ENCODE assay signal across 8 cellular contexts in genomic region chr1:44354840-44355581, GRCh38. TPM values are rescaled to one million over a fixed set of nuclear protein-coding genes. Genes with fewer than 3 reads are reported as not detected.
A peak's percentile ranks its signal among the peaks of the same experiment; 100 is the strongest.
DNase-seq lines count a peak whose midpoint lies in the region; ATAC-seq and TF ChIP-seq lines count a peak whose summit lies in the region.

Gene ERI3 (minus strand): TSS chr1:44355257. CDS start chr1:44355026, 231 bp downstream.

- DNase-seq in AG04450 (ENCODE audit: low read depth, low spot score) (peak; percentile 91), NCI-H226 (peak; percentile 94), WTC11 (ENCODE audit: low spot score) (peak; percentile 97), cardiac fibroblast (ENCODE audit: low read depth in 2 of 2) (peak; percentile 98), iPS-NIHi7 (ENCODE audit: extremely low spot score) (peak; percentile 99), smooth muscle cell (lab: John Stamatoyannopoulos, UW; ENCODE audit: unreplicated experiment) (peak; percentile 83)

- H3K9me3 ChIP-seq in AG04450 (ENCODE audit: control insufficient read depth, insufficient read depth, low read length): no peaks in the 10 kb centered on the region
- no peaks in the 10 kb centered on the region for H3K9me3 ChIP-seq in smooth muscle cell (replicated peaks; ENCODE audit: low read depth)

- H3K9ac ChIP-seq in smooth muscle cell (ENCODE audit: low read depth): peak within 1 kb of the TSS; percentile 75

- H3K4me2 ChIP-seq in smooth muscle cell: peak within 1 kb of the TSS; percentile 92

- H3K4me1 Mint-ChIP-seq in WTC11: peaks cover 44% of the 10 kb centered on the region

- H3K27ac ChIP-seq in AG04450 (ENCODE audit: low read depth, low read length): no peak within 1 kb of the TSS
- H3K27ac ChIP-seq in smooth muscle cell (ENCODE audit: low read depth): peak within 1 kb of the TSS; percentile 49

- no peaks in the 10 kb centered on the region for H3K36me3 ChIP-seq in smooth muscle cell (ENCODE audit: low read depth)

- TF ChIP-seq CTCF in AG04450 (IDR thresholded peaks at IDR 0.05; ENCODE audit: low read depth, low read length) (no peak), WTC11 (IDR thresholded peaks at IDR 0.05) (no peak), cardiac fibroblast (IDR thresholded peaks at IDR 0.05; ENCODE audit: low read depth, low read length) (no peak), smooth muscle cell (IDR thresholded peaks at IDR 0.05; ENCODE audit: borderline replicate concordance, insufficient read depth, poor library complexity, severe bottlenecking) (no peak)

- ATAC-seq in GM18909 (IDR thresholded peaks at IDR 0.05; ENCODE audit: poor library complexity, unreplicated experiment) (peak; percentile 97), HG03175 (IDR thresholded peaks at IDR 0.05; ENCODE audit: unreplicated experiment) (peak; percentile 98), WTC11 (peak; percentile 99)

- H3K27me3 Mint-ChIP-seq in WTC11 (ENCODE audit: low read depth): peaks cover 3% of the 10 kb centered on the region; the same call in 1 of the 2 replicates

- peak within 1 kb of the TSS; percentile 76 for H3K27ac Mint-ChIP-seq in WTC11

- H2AFZ ChIP-seq in smooth muscle cell (ENCODE audit: low read depth): peak within 1 kb of the TSS; percentile 93

- H3F3A ChIP-seq in smooth muscle cell (ENCODE audit: low read depth): peaks cover 4% of the 10 kb centered on the region

- no peaks in the 10 kb centered on the region for H3K27me3 ChIP-seq in AG04450 (ENCODE audit: control insufficient read depth, insufficient read depth, low read length)
- no peaks in the 10 kb centered on the region for H3K27me3 ChIP-seq in smooth muscle cell (ENCODE audit: low read depth)

- peak within 1 kb of the TSS; percentile 79 for H3K4me3 Mint-ChIP-seq in WTC11

- CTCF ChIA-PET in AG04450 (lab: Charles Lee): interaction anchor here (2.7 kb wide), 1 partner anchor 137 kb away, joined by 7 read pairs; no protein-coding TSS in a partner anchor
- CTCF ChIA-PET in WTC11 (lab: Charles Lee): interaction anchor here (0.6 to 0.8 kb wide), 3 partner anchors 23 to 825 kb away, joined by 3 read pairs; no protein-coding TSS in a partner anchor

- H3K4me3 ChIP-seq in AG04450 (ENCODE audit: low read depth, low read length) (peak within 1 kb of the TSS; percentile 77), cardiac fibroblast (replicated peaks in 1 of 2; ENCODE audit: low read depth in 2 of 2, low read length in 2 of 2) (peak within 1 kb of the TSS; percentile 82 to 84), smooth muscle cell (peak within 1 kb of the TSS; percentile 86)

- 2% methylated on average over 45 of the region's 65 CpGs for WGBS in smooth muscle cell (ENCODE audit: low lambda C conversion rate)

- H3K79me2 ChIP-seq in smooth muscle cell (ENCODE audit: low read depth): peaks cover 30% of the 10 kb centered on the region

- POLR2A ChIA-PET in AG04450 (lab: Yijun Ruan, JAX) (interaction anchor here (1.1 kb wide), 1 partner anchor 376 kb away, joined by 3 read pairs; the partner anchor contains the start of gene RNU5D-1), WTC11 (lab: Charles Lee) (interaction anchor here (0.6 kb wide), 1 partner anchor 277 kb away, joined by 3 read pairs; no protein-coding TSS in a partner anchor)

- H3K9me3 Mint-ChIP-seq in WTC11: no peaks in the 10 kb centered on the region

- H3K36me3 Mint-ChIP-seq in WTC11: peaks cover 3% of the 10 kb centered on the region; the same call in 1 of the 2 replicates

- peaks cover 16% of the 10 kb centered on the region for H3K4me1 ChIP-seq in smooth muscle cell (ENCODE audit: low read depth)

- H4K20me1 ChIP-seq in smooth muscle cell (ENCODE audit: low read depth): peaks cover 24% of the 10 kb centered on the region

TF ChIP-seq in WTC11, 78 proteins besides CTCF, POLR2A, EP300 and RAD21 (continues in another document):
- TF ChIP-seq NR2C2 (CRISPR knock-in tag; IDR thresholded peaks at IDR 0.05) (peak; percentile 91), ETV6 (CRISPR knock-in tag; IDR thresholded peaks at IDR 0.05) (peak; percentile 8; the same call in 1 of the 2 replicates), NR1H2 (CRISPR knock-in tag; IDR thresholded peaks at IDR 0.05) (no peak), IRF1 (CRISPR knock-in tag; IDR thresholded peaks at IDR 0.05) (no peak), SMAD3 (CRISPR knock-in tag; IDR thresholded peaks at IDR 0.05; ENCODE audit: borderline replicate concordance) (no peak), ATF3 (CRISPR knock-in tag; conservative IDR thresholded peaks at IDR 0.05) (no peak), ZNF423 (CRISPR knock-in tag; IDR thresholded peaks at IDR 0.05) (no peak), ZNF512 (CRISPR knock-in tag; IDR thresholded peaks at IDR 0.05; ENCODE audit: borderline replicate concordance) (no peak), FOXP4 (CRISPR knock-in tag; IDR thresholded peaks at IDR 0.05) (peak; percentile 83), MAX (CRISPR knock-in tag; IDR thresholded peaks at IDR 0.05) (no peak; the same call in 1 of the 2 replicates), NFE2L1 (CRISPR knock-in tag; IDR thresholded peaks at IDR 0.05) (0 out of 2 replicates have a peak, but pooled peaks have one; percentile 35), TP53 (CRISPR knock-in tag; IDR thresholded peaks at IDR 0.05) (no peak)

RNA-seq across cellular contexts. Expression of gene ERI3, which starts in this region (rescaled TPM):
- 46.2 and 54.0 TPM in 2 replicates for polyA plus RNA-seq in AG04450 (2011; rRNA removed)
- 56.5 and 73.0 TPM in 2 replicates for polyA minus RNA-seq in AG04450 (2011; rRNA and poly(A)+ RNA removed)
- total RNA-seq in WTC11 (2021): 74.7 to 76.1 TPM (median 75.2 TPM) in 3 replicates
- total RNA-seq in smooth muscle cell: 55.4 and 91.2 TPM in 2 replicates
- polyA plus RNA-seq in smooth muscle cell: 98.2 and 112 TPM in 2 replicates
